Comparison of ENCODE assay signal across 12 cellular contexts in genomic region chr19:39842693-39843435, GRCh38. TPM values are rescaled to one million over a fixed set of nuclear protein-coding genes. Genes with fewer than 3 reads are reported as not detected.
DNase-seq lines count a peak whose midpoint lies in the region; ATAC-seq, FAIRE-seq and TF ChIP-seq lines count a peak whose summit lies in the region.
"Had no signal": no experiment of that assay in that cellular context is flagged by ENCODE, and none has a peak within 500 bp of the region (broad histone marks: within the 10 kb centered on the region; RNA-seq: fewer than 3 reads in every experiment).

No MANE protein-coding gene starts in this region.

- TF ChIP-seq CTCF in PC-3 (conservative IDR thresholded peaks at IDR 0.05; ENCODE audit: low read depth, low read length) (0 out of 2 replicates have a peak, but pooled peaks have one; percentile 1), H1 (IDR thresholded peaks at IDR 0.05; ENCODE audit: control extremely low read depth in 1 of 3, insufficient read depth in 1 of 3, low read depth in 1 of 3, low read length in 3 of 3) (no peak), mucosa of descending colon (IDR thresholded peaks at IDR 0.05) (no peak), D721Med (IDR thresholded peaks at IDR 0.05; ENCODE audit: insufficient read depth, missing control alignments) (no peak)

- no peak overlapping the region for H2BK5ac ChIP-seq in H1 (ENCODE audit: low read depth, low read length)

- no peak for FAIRE-seq in H1 (lab: Jason Lieb, UNC)
- no peak for FAIRE-seq in D721Med (lab: Jason Lieb, UNC)

- H3K79me2 ChIP-seq in PC-3 (ENCODE audit: low read length) (peaks cover 73% of the 10 kb centered on the region), H1 (ENCODE audit: control insufficient read depth in 1 of 2, insufficient read depth in 2 of 2, low read length in 2 of 2) (peaks cover 48 to 76% of the 10 kb centered on the region in 2 experiments)

- H3K4me3 Mint-ChIP-seq in activated T-cell treated with anti-CD3 and anti-CD28 coated beads, Interleukin-2, amount 50 U/mL, for 72 hours = peak overlapping the region; percentile 58
- H3K4me3 Mint-ChIP-seq in stimulated activated naive B cell treated with anti-CD40 and anti-IgM and Interleukin-4, amounts not matched to agents 10 μg/mL and 1 μg/mL and 100 μg/mL, for 72 hours = peak overlapping the region in 1 of 2 donors; percentile 1

- H3K9me3 ChIP-seq in PC-3 (ENCODE audit: low read length) (no peaks in the 10 kb centered on the region), H1 (ENCODE audit: insufficient read depth in 2 of 2, low read depth in 1 of 2, low read length in 1 of 2) (no peaks in the 10 kb centered on the region), mucosa of descending colon (no peaks in the 10 kb centered on the region)
- H3K9me3 ChIP-seq: gastroesophageal sphincter, SJCRH30 had no signal

- no peak overlapping the region for H3K4ac ChIP-seq in H1 (replicated peaks; ENCODE audit: insufficient read length, low read depth, low read length)

- ATAC-seq in activated T-cell treated with anti-CD3 and anti-CD28 coated beads, Interleukin-2, amount 50 U/mL, for 72 hours (replicated peaks in 1 of 2) = no peak
- ATAC-seq in PC-3 (no peak), mucosa of descending colon (no peak)
- no peak for ATAC-seq in stimulated activated naive B cell treated with anti-CD40 and anti-IgM and Interleukin-4, amounts not matched to agents 10 μg/mL and 1 μg/mL and 100 μg/mL, for 72 hours (replicated peaks)
- ATAC-seq: gastroesophageal sphincter had no signal

- H3K4me3 ChIP-seq in PC-3 (ENCODE audit: low read length) = no peak overlapping the region; the same call in 1 of the 2 replicates
- no peak overlapping the region; a peak in 1 of 8 replicates for H3K4me3 ChIP-seq in H1 (ENCODE audit: extremely low read depth in 1 of 4, insufficient read depth in 2 of 4, low read depth in 3 of 4, low read length in 4 of 4)
- no peak overlapping the region for H3K4me3 ChIP-seq in mucosa of descending colon
- H3K4me3 ChIP-seq: SJCRH30 had no signal

- H3K9me3 Mint-ChIP-seq in activated T-cell treated with anti-CD3 and anti-CD28 coated beads, Interleukin-2, amount 50 U/mL, for 72 hours = no peaks in the 10 kb centered on the region
- H3K9me3 Mint-ChIP-seq in stimulated activated naive B cell treated with anti-CD40 and anti-IgM and Interleukin-4, amounts not matched to agents 10 μg/mL and 1 μg/mL and 100 μg/mL, for 72 hours = no peaks in the 10 kb centered on the region

- no peak overlapping the region for H4K8ac ChIP-seq in H1 (ENCODE audit: extremely low read depth, insufficient read depth, low read length)

- no peaks in the 10 kb centered on the region for H3K27me3 Mint-ChIP-seq in activated T-cell treated with anti-CD3 and anti-CD28 coated beads, Interleukin-2, amount 50 U/mL, for 72 hours (ENCODE audit: low read depth)
- H3K27me3 Mint-ChIP-seq in stimulated activated naive B cell treated with anti-CD40 and anti-IgM and Interleukin-4, amounts not matched to agents 10 μg/mL and 1 μg/mL and 100 μg/mL, for 72 hours = no peaks in the 10 kb centered on the region

- TF ChIP-seq POLR2A in H1 (IDR thresholded peaks at IDR 0.05; ENCODE audit: control extremely low read depth in 1 of 2, low read depth in 2 of 2, low read length in 2 of 2) = no peak

- no peak overlapping the region for H3K23ac ChIP-seq in H1 (ENCODE audit: insufficient read length)

- no peak overlapping the region for H3K9ac ChIP-seq in PC-3 (ENCODE audit: low read length)
- peak overlapping the region in 1 of 4 experiments; percentile 28; a peak in 1 of 7 replicates for H3K9ac ChIP-seq in H1 (replicated peaks in 1 of 4; ENCODE audit: extremely low read depth in 1 of 4, low read depth in 3 of 4, low read length in 3 of 4)

- H3K27me3 ChIP-seq in PC-3 (ENCODE audit: low read length) (no peaks in the 10 kb centered on the region), H1 (replicated peaks in 1 of 4; ENCODE audit: control insufficient read depth in 3 of 4, extremely low read depth in 1 of 4, insufficient read depth in 3 of 4, low read length in 3 of 4) (no peaks in the 10 kb centered on the region)
- H3K27me3 ChIP-seq: gastroesophageal sphincter, SJCRH30 had no signal

- no peak overlapping the region; the same call in 1 of the 2 replicates for H2AK5ac ChIP-seq in H1 (ENCODE audit: low read depth, low read length)

- H3K4me2 ChIP-seq in PC-3 (ENCODE audit: low read length) = peak overlapping the region; percentile 97
- H3K4me2 ChIP-seq in H1 (ENCODE audit: insufficient read depth in 1 of 2, low read depth in 2 of 2, low read length in 2 of 2) = peak overlapping the region; percentile 40 to 43; a peak in 3 of 4 replicates

- no peak overlapping the region for H3K18ac ChIP-seq in H1 (ENCODE audit: extremely low read depth, low read length)

- 86% methylated on average over 7 of the region's 7 CpGs; no CpG with 5 or more reads in 1 of the 2 experiments for WGBS in H1 (ENCODE audit: extremely low coverage in 1 of 2, insufficient coverage in 1 of 2, insufficient read length in 1 of 2, insufficient replicate concordance in 2 of 2, low coverage in 1 of 2, low lambda C conversion rate in 2 of 2, missing lambda C conversion rate in 1 of 2), 2 experiments

- H2BK12ac ChIP-seq in H1 (ENCODE audit: low read depth, low read length) = no peak overlapping the region

- no peak overlapping the region for H2AFZ ChIP-seq in PC-3 (ENCODE audit: low read length)
- no peak overlapping the region for H2AFZ ChIP-seq in H1 (ENCODE audit: low read length)

- H3K36me3 ChIP-seq in PC-3 (ENCODE audit: low read depth, low read length) (peaks cover 20% of the 10 kb centered on the region), H1 (ENCODE audit: control insufficient read depth in 2 of 4, insufficient read depth in 4 of 4, low read length in 3 of 4) (peaks cover 19 to 33% (median 23%) of the 10 kb centered on the region in 4 experiments), mucosa of descending colon (ENCODE audit: low read depth) (no peaks in the 10 kb centered on the region)

- H2BK15ac ChIP-seq in H1 (ENCODE audit: low read length) = no peak overlapping the region

- no peak overlapping the region for H3K14ac ChIP-seq in H1 (ENCODE audit: insufficient read length)

- intact Hi-C loops in PC-3 (cut with micrococcal nuclease) (no loop called here), mucosa of descending colon (cut with DNase I, micrococcal nuclease) (no loop called here)

- H3K79me1 ChIP-seq in H1 (ENCODE audit: low read depth, low read length) = peaks cover 20% of the 10 kb centered on the region

- POLR2A ChIA-PET in PC-3 (lab: Charles Lee; ENCODE audit: unreplicated experiment) = interaction anchor here (0.7 kb wide), 1 partner anchor 128 kb away, joined by 3 read pairs; no protein-coding TSS in a partner anchor
- POLR2A ChIA-PET in H1 (lab: Charles Lee; ENCODE audit: partially characterized antibody) = interaction anchor here (1.1 to 4.8 kb wide), 3 partner anchors 9 to 50 kb away, joined by 3 to 31 read pairs (median 8); partner anchors contain the start of gene DYRK1B

- peaks cover 7 to 10% of the 10 kb centered on the region in 2 donors for H3K36me3 Mint-ChIP-seq in activated T-cell treated with anti-CD3 and anti-CD28 coated beads, Interleukin-2, amount 50 U/mL, for 72 hours (ENCODE audit: insufficient read depth in 2 of 2)
- peaks cover 24 to 42% of the 10 kb centered on the region in 2 donors for H3K36me3 Mint-ChIP-seq in stimulated activated naive B cell treated with anti-CD40 and anti-IgM and Interleukin-4, amounts not matched to agents 10 μg/mL and 1 μg/mL and 100 μg/mL, for 72 hours

- H3K27ac ChIP-seq in PC-3 (ENCODE audit: low read length) (no peak overlapping the region), H1 (ENCODE audit: low read depth, low read length) (no peak overlapping the region)
- H3K27ac ChIP-seq: SJCRH30 had no signal

- no peak for DNase-seq in activated T-cell treated with anti-CD3 and anti-CD28 coated beads, Interleukin-2, amount 50 U/mL, for 72 hours
- DNase-seq in activated T-cell treated with anti-CD3 and anti-CD28 coated beads for 4 hours = no peak
- no peak for DNase-seq in PC-3
- no peak for DNase-seq in H1 (ENCODE audit: low read depth in 1 of 2, low spot score in 2 of 2)
- no peak for DNase-seq in stimulated activated naive B cell treated with anti-CD40 and anti-IgM and Interleukin-4, amounts not matched to agents 10 μg/mL and 1 μg/mL and 100 μg/mL, for 72 hours
- DNase-seq in mucosa of descending colon = no peak
- DNase-seq in HK-2 (ENCODE audit: unreplicated experiment) = no peak
- no peak for DNase-seq in D721Med (ENCODE audit: insufficient read length, low spot score)
- DNase-seq: cerebellar nuclear complex, NCI-H2107, SJCRH30 had no signal

- no peak overlapping the region for H2BK120ac ChIP-seq in H1 (replicated peaks; ENCODE audit: low read depth, low read length)

- H3K4me1 Mint-ChIP-seq in activated T-cell treated with anti-CD3 and anti-CD28 coated beads, Interleukin-2, amount 50 U/mL, for 72 hours (ENCODE audit: low read depth) = peaks cover 49% of the 10 kb centered on the region
- peaks cover 43 to 53% of the 10 kb centered on the region in 2 donors for H3K4me1 Mint-ChIP-seq in stimulated activated naive B cell treated with anti-CD40 and anti-IgM and Interleukin-4, amounts not matched to agents 10 μg/mL and 1 μg/mL and 100 μg/mL, for 72 hours

- peak overlapping the region; percentile 45 for H3K27ac Mint-ChIP-seq in activated T-cell treated with anti-CD3 and anti-CD28 coated beads, Interleukin-2, amount 50 U/mL, for 72 hours
- H3K27ac Mint-ChIP-seq in stimulated activated naive B cell treated with anti-CD40 and anti-IgM and Interleukin-4, amounts not matched to agents 10 μg/mL and 1 μg/mL and 100 μg/mL, for 72 hours = peak overlapping the region; percentile 69

- no peak for TF ChIP-seq EP300 in H1 (IDR thresholded peaks at IDR 0.05; ENCODE audit: borderline replicate concordance in 1 of 2, low read depth in 2 of 2, low read length in 2 of 2)

- no peak for TF ChIP-seq RAD21 in H1 (IDR thresholded peaks at IDR 0.05 in 1 of 2, conservative IDR thresholded peaks at IDR 0.05 in 1 of 2; ENCODE audit: low read depth in 2 of 2, low read length in 2 of 2)

- CTCF ChIA-PET in PC-3 (lab: Charles Lee) (interaction anchor here (0.7 to 2.1 kb wide), 2 partner anchors 51 to 128 kb away, joined by 3 to 8 read pairs; partner anchors contain the start of gene PSMC4), H1 (lab: Charles Lee; ENCODE audit: partially characterized antibody) (interaction anchor here (0.6 to 6.4 kb wide), 34 partner anchors 9 to 386 kb away, joined by 3 to 43 read pairs (median 6); partner anchors contain the start of genes DYRK1B and PSMC4)

- no peak overlapping the region for H2BK20ac ChIP-seq in H1 (ENCODE audit: low read length)

- H4K5ac ChIP-seq in H1 (ENCODE audit: insufficient read length, low read depth, low read length) = no peak overlapping the region

- no TSS peak for BruUV-seq in PC-3 (replicated peaks; lab: Mats Ljungman, UMichigan)

- no peaks in the 10 kb centered on the region for H3F3A ChIP-seq in PC-3 (ENCODE audit: low read length, unreplicated experiment)

- no peaks in the 10 kb centered on the region for H3K9me2 ChIP-seq in PC-3 (replicated peaks; ENCODE audit: low read length)

- H3K56ac ChIP-seq in H1 (replicated peaks; ENCODE audit: insufficient read length, low read depth, low read length) = no peak overlapping the region

- peaks cover 12% of the 10 kb centered on the region for H3K23me2 ChIP-seq in H1 (ENCODE audit: low read depth, low read length)

- H4K20me1 ChIP-seq in PC-3 (ENCODE audit: low read length) = peaks cover 45% of the 10 kb centered on the region
- H4K20me1 ChIP-seq in H1 (replicated peaks in 1 of 2; ENCODE audit: control insufficient read depth in 1 of 2, insufficient read depth in 2 of 2, low read length in 2 of 2) = peaks cover 26 to 34% of the 10 kb centered on the region in 2 experiments

- H3K4me1 ChIP-seq in PC-3 (ENCODE audit: insufficient read depth, low read length) (peaks cover 32% of the 10 kb centered on the region), H1 (replicated peaks in 1 of 4; ENCODE audit: control insufficient read depth in 3 of 4, insufficient read depth in 4 of 4, low read length in 3 of 4) (peaks cover 7 to 28% (median 18%) of the 10 kb centered on the region in 4 experiments), mucosa of descending colon (ENCODE audit: low read depth) (peaks cover 24% of the 10 kb centered on the region)

- H4K91ac ChIP-seq in H1 (replicated peaks; ENCODE audit: insufficient read length, low read length) = no peak overlapping the region

RNA-seq across cellular contexts. Expression of gene FBL, which starts 3.3 kb away (rescaled TPM):
- 100 to 1,000 TPM; 482 to 499 TPM for total RNA-seq in activated T-cell treated with anti-CD3 and anti-CD28 coated beads, Interleukin-2, amount 50 U/mL, for 72 hours
- 186 and 270 TPM in 2 replicates for total RNA-seq in PC-3 (2014; rRNA removed)
- 790 and 809 TPM in 2 replicates for total RNA-seq in H1 (2021; fragmentation: NEBNext Ultra II Directional; extraction: Animal tissue kit (Norgen Biotek cat#: 25700))
- polyA plus RNA-seq in H1 (2011; rRNA removed) = 1,361 and 1,596 TPM in 2 replicates
- 1,243 TPM for polyA plus RNA-seq in H1 (2011; cell fraction: cytosol; rRNA removed)
- 952 TPM for polyA plus RNA-seq in H1 (2011; cell fraction: nucleus; rRNA removed)
- 966 to 1,051 TPM (median 1,032 TPM) in 4 replicates for polyA plus RNA-seq in H1 (2012, experiment 1 of 2)
- 913 TPM for polyA plus RNA-seq in H1 (2012, experiment 2 of 2)
- 573 TPM for polyA plus RNA-seq in H1 (2013, experiment 1 of 2)
- polyA plus RNA-seq in H1 (2013, experiment 2 of 2) = 620 TPM
- 1,139 and 1,169 TPM in 2 replicates for polyA minus RNA-seq in H1 (2011; rRNA and poly(A)+ RNA removed)
- polyA minus RNA-seq in H1 (2011; cell fraction: cytosol; rRNA and poly(A)+ RNA removed) = 277 TPM
- polyA minus RNA-seq in H1 (2011; cell fraction: nucleus; rRNA and poly(A)+ RNA removed) = 150 TPM
- 100 to 1,000 TPM; 126 to 200 (median 155) TPM for total RNA-seq in mucosa of descending colon

RNA-seq across cellular contexts. Expression of gene DYRK1B, which starts 8.9 kb away (rescaled TPM):
- 1 to 10 TPM; 6.1 to 7.0 TPM for total RNA-seq in activated T-cell treated with anti-CD3 and anti-CD28 coated beads, Interleukin-2, amount 50 U/mL, for 72 hours
- total RNA-seq in PC-3 (2014; rRNA removed) (2.4 and 2.8 TPM in 2 replicates), mucosa of descending colon (10 to 100 TPM; 14.5 to 27.2 (median 23.7) TPM)
- 14.8 and 15.8 TPM in 2 replicates for total RNA-seq in H1 (2021; fragmentation: NEBNext Ultra II Directional; extraction: Animal tissue kit (Norgen Biotek cat#: 25700))
- polyA plus RNA-seq in H1 (2011; rRNA removed) = 6.9 and 13.6 TPM in 2 replicates
- 4.5 TPM for polyA plus RNA-seq in H1 (2011; cell fraction: cytosol; rRNA removed)
- 18.1 TPM for polyA plus RNA-seq in H1 (2011; cell fraction: nucleus; rRNA removed)
- 6.9 to 16.5 TPM (median 11.2 TPM) in 4 replicates for polyA plus RNA-seq in H1 (2012, experiment 1 of 2)
- 10.4 TPM for polyA plus RNA-seq in H1 (2012, experiment 2 of 2)
- 9.1 TPM for polyA plus RNA-seq in H1 (2013, experiment 1 of 2)
- polyA plus RNA-seq in H1 (2013, experiment 2 of 2) = 9.4 TPM
- 4.7 and 13.1 TPM in 2 replicates for polyA minus RNA-seq in H1 (2011; rRNA and poly(A)+ RNA removed)
- polyA minus RNA-seq in H1 (2011; cell fraction: cytosol; rRNA and poly(A)+ RNA removed) = 12.2 TPM
- polyA minus RNA-seq in H1 (2011; cell fraction: nucleus; rRNA and poly(A)+ RNA removed) = 11.7 TPM
